15 cellular contexts compared by ENCODE assay signal in the genomic region with DNA sequence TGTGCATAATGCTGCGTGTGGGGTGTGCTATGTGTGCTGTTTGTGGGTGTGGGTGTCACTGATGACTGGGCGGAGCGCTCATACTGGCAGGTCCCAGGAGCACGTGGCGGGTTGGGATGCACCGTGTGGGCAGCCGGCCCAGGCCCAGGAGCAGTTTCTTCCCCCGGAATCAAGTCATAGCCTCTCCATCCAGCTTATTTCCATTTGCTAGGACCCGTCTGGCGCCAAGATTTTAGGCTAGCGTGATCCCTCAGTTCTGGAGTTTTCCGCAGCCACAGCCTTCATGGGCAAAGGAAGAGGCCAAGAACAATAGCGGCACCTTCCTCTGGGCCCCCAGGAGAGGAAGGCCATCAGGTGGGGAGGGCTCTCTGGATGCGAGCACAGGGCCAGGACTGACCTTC. TPM values are rescaled to one million over a fixed set of nuclear protein-coding genes. Genes with fewer than 3 reads are reported as not detected.
DNase-seq lines count a peak whose midpoint lies in the region; ATAC-seq and TF ChIP-seq lines count a peak whose summit lies in the region.
"Had no signal": no experiment of that assay in that cellular context is flagged by ENCODE, and none has a peak within 500 bp of the region (broad histone marks: within the 10 kb centered on the region; RNA-seq: fewer than 3 reads in every experiment).

No MANE protein-coding gene starts in this region.

- no peaks in the 10 kb centered on the region for H3K9me3 ChIP-seq in mucosa of descending colon
- H3K9me3 ChIP-seq in skeletal muscle tissue (ENCODE audit: control insufficient read depth in 3 of 3, low read length in 3 of 3), result no peaks in the 10 kb centered on the region
- H3K9me3 ChIP-seq: SJCRH30 had no signal

- no peaks in the 10 kb centered on the region for H3K36me3 Mint-ChIP-seq in chondrocyte (ENCODE audit: low read depth)
- no peaks in the 10 kb centered on the region for H3K36me3 Mint-ChIP-seq in activated CD4-positive, alpha-beta memory T cell treated with anti-CD3 and anti-CD28 coated beads for 36 hours

- H3K36me3 ChIP-seq in mucosa of descending colon (ENCODE audit: low read depth), result no peaks in the 10 kb centered on the region
- no peaks in the 10 kb centered on the region for H3K36me3 ChIP-seq in skeletal muscle tissue (ENCODE audit: control insufficient read depth in 3 of 3, insufficient read depth in 3 of 3, low read length in 3 of 3)
- H3K36me3 ChIP-seq: SJCRH30 had no signal

- CTCF ChIA-PET in activated CD4-positive, alpha-beta memory T cell treated with anti-CD3 and anti-CD28 coated beads for 36 hours (lab: Charles Lee), result no interaction called here

- TF ChIP-seq CTCF in chondrocyte (IDR thresholded peaks at IDR 0.05) (no peak), mucosa of descending colon (IDR thresholded peaks at IDR 0.05) (no peak), GM20000 (IDR thresholded peaks at IDR 0.05; ENCODE audit: extremely low read depth, missing control alignments) (no peak)

- peak; percentile 56 for DNase-seq in chondrocyte (ENCODE audit: low spot score)
- DNase-seq in Right ventricle myocardium superior, result peak; percentile 67
- peak in 2 of 3 donors; percentile 64 to 65 for DNase-seq in mucosa of descending colon
- no peak for DNase-seq in GDM1 (lab: John Stamatoyannopoulos, UW)
- DNase-seq in cortex of kidney (lab: John Stamatoyannopoulos, UW), result no peak
- no peak for DNase-seq in GM20000 (ENCODE audit: low spot score)
- DNase-seq in activated CD4-positive, alpha-beta memory T cell treated with anti-CD3 and anti-CD28 coated beads for 36 hours, result no peak
- DNase-seq: C1 segment of cervical spinal cord; DMS153; H7; NCI-H1105 treated with DMSO at 0.1 percent for 48 hours; NCI-H187 treated with DMSO at 0.1 percent for 48 hours; NK-92 treated with Interleukin-12 subunit alpha and Interleukin-12 subunit beta, amount 100 ng/mL, for 24 hours; SJCRH30 had no signal

- no peaks in the 10 kb centered on the region for H3K9me3 Mint-ChIP-seq in chondrocyte (ENCODE audit: low read depth)
- H3K9me3 Mint-ChIP-seq in activated CD4-positive, alpha-beta memory T cell treated with anti-CD3 and anti-CD28 coated beads for 36 hours, result no peaks in the 10 kb centered on the region

- intact Hi-C loops in Right ventricle myocardium superior (cut with DNase I) (no loop called here), mucosa of descending colon (cut with DNase I, micrococcal nuclease) (no loop called here)
- intact Hi-C loops in activated CD4-positive, alpha-beta memory T cell treated with anti-CD3 and anti-CD28 coated beads for 36 hours (cut with micrococcal nuclease), result no loop called here

- peaks cover 6% of the 10 kb centered on the region for H3K4me1 Mint-ChIP-seq in chondrocyte (ENCODE audit: low read depth)
- no peaks in the 10 kb centered on the region for H3K4me1 Mint-ChIP-seq in activated CD4-positive, alpha-beta memory T cell treated with anti-CD3 and anti-CD28 coated beads for 36 hours (ENCODE audit: low read depth)

- H3K27ac ChIP-seq in skeletal muscle tissue (ENCODE audit: low read depth, low read length), result peak overlapping the region; percentile 3
- H3K27ac ChIP-seq: SJCRH30 had no signal

- ATAC-seq in Right ventricle myocardium superior (ENCODE audit: poor library complexity) (peak; percentile 42), mucosa of descending colon (peak; percentile 70)

- POLR2A ChIA-PET in activated CD4-positive, alpha-beta memory T cell treated with anti-CD3 and anti-CD28 coated beads for 36 hours (lab: Charles Lee), result no interaction called here

- H3K4me3 ChIP-seq in mucosa of descending colon, result no peak overlapping the region
- no peak overlapping the region for H3K4me3 ChIP-seq in skeletal muscle tissue (ENCODE audit: low read length in 3 of 3)
- H3K4me3 ChIP-seq: SJCRH30 had no signal

- H3K9ac ChIP-seq in skeletal muscle tissue (ENCODE audit: low read depth in 1 of 3, low read length in 3 of 3), result no peak overlapping the region

- no peak overlapping the region for H3K4me3 Mint-ChIP-seq in chondrocyte (ENCODE audit: unreplicated experiment)
- no peak overlapping the region for H3K4me3 Mint-ChIP-seq in activated CD4-positive, alpha-beta memory T cell treated with anti-CD3 and anti-CD28 coated beads for 36 hours

- peaks cover 16% of the 10 kb centered on the region for H3K27me3 Mint-ChIP-seq in chondrocyte (ENCODE audit: low read depth)
- H3K27me3 Mint-ChIP-seq in activated CD4-positive, alpha-beta memory T cell treated with anti-CD3 and anti-CD28 coated beads for 36 hours, result peaks cover 3% of the 10 kb centered on the region

- H3K4me1 ChIP-seq in mucosa of descending colon (ENCODE audit: low read depth), result no peaks in the 10 kb centered on the region
- H3K4me1 ChIP-seq in skeletal muscle tissue (ENCODE audit: control insufficient read depth in 3 of 3, insufficient read depth in 3 of 3, low read length in 3 of 3), result peaks cover 11 to 32% (median 24%) of the 10 kb centered on the region in 3 donors

- H3K27ac Mint-ChIP-seq in chondrocyte (ENCODE audit: unreplicated experiment), result no peak overlapping the region
- H3K27ac Mint-ChIP-seq in activated CD4-positive, alpha-beta memory T cell treated with anti-CD3 and anti-CD28 coated beads for 36 hours, result no peak overlapping the region

- H3K27me3 ChIP-seq in skeletal muscle tissue (ENCODE audit: control insufficient read depth in 3 of 3, insufficient read depth in 3 of 3, low read length in 3 of 3), result peaks cover 0 to under 1% (median 0%) of the 10 kb centered on the region in 3 donors
- H3K27me3 ChIP-seq: SJCRH30 had no signal

RNA-seq across cellular contexts. Expression of a gene that starts 43.3 kb away (rescaled TPM):
- total RNA-seq in chondrocyte (1.2 to 5.4 TPM (median 4.9 TPM) in 3 replicates), Right ventricle myocardium superior (28.8 TPM), mucosa of descending colon (10 to 100 TPM; 65.7 to 97.6 (median 96.6) TPM), skeletal muscle tissue (23.0 TPM)
- under 1 TPM; 0.29 to 0.38 TPM for total RNA-seq in activated CD4-positive, alpha-beta memory T cell treated with anti-CD3 and anti-CD28 coated beads for 36 hours

Comparison
In these comparisons a context has a peak if more than half of its experiments do, and no peak if none do; other contexts are left out.
1. DNase-seq: peak in chondrocyte (single experiment), Right ventricle myocardium superior (single experiment) and mucosa of descending colon (2 of 3); none in GDM1 (single experiment), cortex of kidney (single experiment), GM20000 (single experiment) and activated CD4-positive, alpha-beta memory T cell treated with anti-CD3 and anti-CD28 coated beads for 36 hours (single experiment).